17 cellular contexts compared by ENCODE assay signal in the genomic region with DNA sequence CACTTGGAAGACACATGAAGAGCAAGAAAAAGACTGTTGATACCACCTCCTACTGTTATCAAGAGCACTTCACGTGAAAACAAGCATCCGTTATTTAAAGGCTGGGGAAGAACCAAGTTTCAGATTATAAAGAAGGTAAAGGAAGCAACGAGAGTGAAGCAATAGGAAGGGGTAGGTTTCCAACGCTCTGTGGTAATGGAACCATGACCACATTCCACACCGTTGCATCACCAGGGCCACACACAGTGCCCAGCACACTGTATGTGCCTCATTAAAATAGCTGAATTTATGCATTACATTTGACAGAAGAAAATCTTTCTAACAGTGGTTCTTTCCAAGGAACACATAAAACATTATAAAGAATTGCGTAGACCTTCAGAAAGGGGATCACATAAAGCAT.
DNase-seq lines count a peak whose midpoint lies in the region; ATAC-seq, FAIRE-seq and TF ChIP-seq lines count a peak whose summit lies in the region.
"Had no signal": no experiment of that assay in that cellular context is flagged by ENCODE, and none has a peak within 500 bp of the region (broad histone marks: within the 10 kb centered on the region; RNA-seq: fewer than 3 reads in every experiment).

No MANE protein-coding gene starts in this region.

- H3K4me2 ChIP-seq in HepG2 (ENCODE audit: low read depth, low read length), result no peak overlapping the region
- H3K4me2 ChIP-seq: A549 had no signal

- no peaks in the 10 kb centered on the region for H4K20me1 ChIP-seq in HepG2 (ENCODE audit: insufficient read depth, low read length)

- no peaks in the 10 kb centered on the region for H3K36me3 ChIP-seq in HepG2 (replicated peaks in 1 of 2; ENCODE audit: control insufficient read depth in 1 of 2, insufficient read depth in 2 of 2, low read length in 2 of 2)
- H3K36me3 ChIP-seq in right lobe of liver, result no peaks in the 10 kb centered on the region
- no peaks in the 10 kb centered on the region for H3K36me3 ChIP-seq in left lung
- H3K36me3 ChIP-seq: thoracic aorta had no signal

- WGBS in HepG2 (ENCODE audit: low lambda C conversion rate), result 4% methylated on average over 6 of the region's 6 CpGs
- WGBS in right lobe of liver (ENCODE audit: insufficient coverage, low coverage, low lambda C conversion rate, missing lambda C conversion rate), result 53% methylated on average over 6 of the region's 6 CpGs

- DNase-seq in HepG2 (ENCODE audit: low spot score), result no peak
- no peak for DNase-seq in right lobe of liver
- DNase-seq in NOMO-1 treated with dmso at 0.1 percent for 144 hours (lab: John Stamatoyannopoulos, UW; ENCODE audit: unreplicated experiment), result peak; percentile 87
- peak; percentile 85 for DNase-seq in astrocyte of the cerebellum (ENCODE audit: low read depth)
- no peak for DNase-seq in occipital lobe (lab: John Stamatoyannopoulos, UW)
- no peak for DNase-seq in activated naive CD4-positive, alpha-beta T cell treated with Interleukin-2 at 50 U/mL for 16 hours
- DNase-seq in foreskin melanocyte, result no peak
- DNase-seq in left lung, result no peak
- DNase-seq: activated CD4-positive, alpha-beta memory T cell treated with anti-CD3 and anti-CD28 coated beads for 36 hours; Karpas-422; NCI-H2171 treated with DMSO at 0.1 percent for 48 hours; stimulated activated CD4-positive, alpha-beta T cell treated with anti-CD3 and anti-CD28 coated beads, Interleukin-12 subunit alpha, Interleukin-12 subunit beta, amount 100 ng/mL, for 4 hours had no signal

- CTCF ChIA-PET in HepG2 (lab: Yijun Ruan, JAX; ENCODE audit: low intra/inter-chr PET ratio, low total read pairs), result no interaction called here

- FAIRE-seq in HepG2 (lab: Jason Lieb, UNC), result no peak
- FAIRE-seq: A549, frontal cortex had no signal

- no peak for ATAC-seq in HepG2
- ATAC-seq in right lobe of liver, result no peak
- no peak for ATAC-seq in left lung
- ATAC-seq: A549; activated T-helper 17 cell treated with anti-CD3 and anti-CD28 coated beads, Interleukin-2, amount 50 U/mL, for 72 hours had no signal

- in situ Hi-C loops in HepG2 (cut with HindIII; ENCODE audit: extremely low pct_ligation_motif_present, low pct_unique_long_range_greater_than_20kb), result no loop called here
- in situ Hi-C loops in astrocyte of the cerebellum (cut with HindIII; ENCODE audit: low sequenced_read_pairs), result no loop called here

- TF ChIP-seq EP300 in HepG2 (IDR thresholded peaks at IDR 0.05; ENCODE audit: low read depth in 2 of 2, low read length in 2 of 2) (no peak), HepG2 (CRISPR knock-in tag; IDR thresholded peaks at IDR 0.05; ENCODE audit: borderline replicate concordance) (no peak)

- no peak overlapping the region for H2AFZ ChIP-seq in HepG2 (ENCODE audit: low read length)
- H2AFZ ChIP-seq: parathyroid adenoma had no signal

- BruUV-seq in HepG2 (replicated peaks; lab: Mats Ljungman, UMichigan), result no TSS peak

- H3K4me1 ChIP-seq in HepG2 (ENCODE audit: insufficient read depth, low read length) (no peaks in the 10 kb centered on the region), right lobe of liver (no peaks in the 10 kb centered on the region), left lung (no peaks in the 10 kb centered on the region)
- H3K4me1 ChIP-seq: A549, parathyroid adenoma had no signal

- TF ChIP-seq CTCF in HepG2 (CRISPR knock-in tag; IDR thresholded peaks at IDR 0.05), result no peak
- TF ChIP-seq CTCF in right lobe of liver (IDR thresholded peaks at IDR 0.05), result no peak
- no peak for TF ChIP-seq CTCF in astrocyte of the cerebellum (IDR thresholded peaks at IDR 0.05; ENCODE audit: low read depth, low read length, missing control alignments)
- TF ChIP-seq CTCF in left lung (IDR thresholded peaks at IDR 0.05), result no peak

- H3K9ac ChIP-seq in HepG2 (ENCODE audit: insufficient read depth, low read depth, low read length), result no peak overlapping the region
- H3K9ac ChIP-seq: parathyroid adenoma had no signal

- POLR2A ChIA-PET in HepG2 (lab: Yijun Ruan, JAX), result no interaction called here

- H3K4me3 ChIP-seq in HepG2 (replicated peaks in 1 of 3; ENCODE audit: insufficient read depth in 1 of 3, low read depth in 2 of 3, low read length in 3 of 3) (no peak overlapping the region), right lobe of liver (no peak overlapping the region), astrocyte of the cerebellum (ENCODE audit: low read depth, low read length) (no peak overlapping the region), left lung (no peak overlapping the region)
- H3K4me3 ChIP-seq: A549, thoracic aorta had no signal

- H3K9me3 ChIP-seq in HepG2 (ENCODE audit: low read length), result peaks cover 97% of the 10 kb centered on the region
- no peaks in the 10 kb centered on the region for H3K9me3 ChIP-seq in right lobe of liver
- peaks cover 0 to 22% of the 10 kb centered on the region in 2 donors for H3K9me3 ChIP-seq in left lung
- H3K9me3 ChIP-seq: A549, thoracic aorta had no signal

- TF ChIP-seq RAD21 in HepG2 (CRISPR knock-in tag; IDR thresholded peaks at IDR 0.05), result no peak

- no peak overlapping the region for H3K27ac ChIP-seq in HepG2 (ENCODE audit: extremely low read length, insufficient read depth, low read length)
- H3K27ac ChIP-seq in right lobe of liver, result no peak overlapping the region
- no peak overlapping the region for H3K27ac ChIP-seq in left lung
- H3K27ac ChIP-seq: A549, parathyroid adenoma, thoracic aorta had no signal

- intact Hi-C loops in HepG2 (cut with micrococcal nuclease; ENCODE audit: unreplicated experiment) (no loop called here), right lobe of liver (cut with DNase I) (no loop called here), left lung (cut with DNase I) (no loop called here)

- H3K27me3 ChIP-seq in HepG2 (ENCODE audit: control insufficient read depth in 1 of 2, insufficient read depth in 2 of 2, low read length in 2 of 2) (no peaks in the 10 kb centered on the region), right lobe of liver (no peaks in the 10 kb centered on the region), left lung (no peaks in the 10 kb centered on the region)

- H3K79me2 ChIP-seq in HepG2 (ENCODE audit: insufficient read depth, low read length), result no peaks in the 10 kb centered on the region
- H3K79me2 ChIP-seq: parathyroid adenoma had no signal

- no peak for TF ChIP-seq POLR2A in HepG2 (IDR thresholded peaks at IDR 0.05; ENCODE audit: insufficient read depth in 1 of 2, low read depth in 2 of 2, low read length in 2 of 2)
- no peak for TF ChIP-seq POLR2A in right lobe of liver (IDR thresholded peaks at IDR 0.05)

TF ChIP-seq in HepG2, 621 proteins besides CTCF, POLR2A, EP300 and RAD21:
- TF ChIP-seq CEBPB (IDR thresholded peaks at IDR 0.05; ENCODE audit: borderline replicate concordance, low read depth, low read length) (0 out of 2 replicates have a peak, but pooled peaks have one; percentile 1), ZNF7 (CRISPR knock-in tag; IDR thresholded peaks at IDR 0.05) (no peak)

Comparison
In these comparisons a context has a peak if more than half of its experiments do, and no peak if none do; other contexts are left out.
1. DNase-seq: peak in NOMO-1 treated with dmso at 0.1 percent for 144 hours (single experiment) and astrocyte of the cerebellum (single experiment); none in HepG2 (single experiment), right lobe of liver (0 of 3), occipital lobe (single experiment), activated naive CD4-positive, alpha-beta T cell treated with Interleukin-2 at 50 U/mL for 16 hours (single experiment), foreskin melanocyte (single experiment) and left lung (0 of 2).